In the genomic region with DNA sequence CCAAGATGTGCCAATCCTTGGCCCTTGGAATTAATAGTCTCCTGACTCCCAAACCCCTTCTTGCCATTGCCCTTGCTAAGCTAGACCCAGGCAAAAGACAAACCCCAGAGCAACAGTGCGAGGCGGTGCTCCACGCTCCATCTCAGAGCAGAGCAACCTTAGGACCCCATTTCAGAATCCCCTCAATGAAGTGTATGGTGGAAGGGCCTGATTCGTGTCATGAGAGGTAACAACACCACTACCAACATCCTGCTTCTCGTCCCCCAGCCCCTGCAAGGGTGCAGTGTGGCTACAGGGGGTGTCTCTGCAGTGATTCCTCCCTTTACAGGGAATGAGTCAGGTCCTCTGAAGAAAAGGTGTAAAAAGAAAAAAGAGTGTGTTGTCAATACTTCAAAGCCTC, we compare ENCODE assay signal across 22 cellular contexts.
DNase-seq lines count a peak whose midpoint lies in the region; ATAC-seq and TF ChIP-seq lines count a peak whose summit lies in the region.
"Had no signal": no experiment of that assay in that cellular context is flagged by ENCODE, and none has a peak within 500 bp of the region (broad histone marks: within the 10 kb centered on the region; RNA-seq: fewer than 3 reads in every experiment).

No MANE protein-coding gene starts in this region.

- no peaks in the 10 kb centered on the region for H3K9me2 ChIP-seq in hepatocyte (replicated peaks; ENCODE audit: insufficient read depth)

- WGBS in hepatocyte (ENCODE audit: low lambda C conversion rate, missing lambda C conversion rate), result 99% methylated on average over 5 of the region's 5 CpGs

- no peaks in the 10 kb centered on the region for H4K20me1 ChIP-seq in hepatocyte (ENCODE audit: insufficient read depth, poor library complexity, severe bottlenecking)
- H4K20me1 ChIP-seq: BLaER1 had no signal

- no peak for TF ChIP-seq CTCF in hepatocyte (IDR thresholded peaks at IDR 0.05; ENCODE audit: poor library complexity)

- H3K4me1 Mint-ChIP-seq in activated naive CD8-positive, alpha-beta T cell treated with anti-CD3 and anti-CD28 coated beads, Interleukin-2, amount 10 ng/mL, durations not matched to agents 7 days and 5 days, result peaks cover 4% of the 10 kb centered on the region
- H3K4me1 Mint-ChIP-seq in activated naive CD8-positive, alpha-beta T cell treated with anti-CD3 and anti-CD28 coated beads for 36 hours, result peaks cover 7% of the 10 kb centered on the region
- H3K4me1 Mint-ChIP-seq in stimulated activated memory B cell treated with anti-CD40 and anti-IgM and Interleukin-4, amounts not matched to agents 10 μg/mL and 1 μg/mL and 100 μg/mL, for 72 hours, result no peaks in the 10 kb centered on the region

- H3K27ac ChIP-seq in hepatocyte, result peak overlapping the region; percentile 96
- H3K27ac ChIP-seq: BLaER1, KMS-11, PC-9, RWPE1 had no signal

- H2AFZ ChIP-seq in hepatocyte, result no peak overlapping the region
- H2AFZ ChIP-seq: PC-9 had no signal

- POLR2A ChIA-PET in activated naive CD8-positive, alpha-beta T cell treated with anti-CD3 and anti-CD28 coated beads, Interleukin-2, amount 10 ng/mL, durations not matched to agents 7 days and 5 days (lab: Charles Lee), result interaction anchor here (1.1 kb wide), 1 partner anchor 10 kb away, joined by 4 read pairs; no protein-coding TSS in a partner anchor

- H3K4me3 Mint-ChIP-seq in activated naive CD8-positive, alpha-beta T cell treated with anti-CD3 and anti-CD28 coated beads, Interleukin-2, amount 10 ng/mL, durations not matched to agents 7 days and 5 days, result no peak overlapping the region
- no peak overlapping the region for H3K4me3 Mint-ChIP-seq in activated naive CD8-positive, alpha-beta T cell treated with anti-CD3 and anti-CD28 coated beads for 36 hours
- H3K4me3 Mint-ChIP-seq in stimulated activated memory B cell treated with anti-CD40 and anti-IgM and Interleukin-4, amounts not matched to agents 10 μg/mL and 1 μg/mL and 100 μg/mL, for 72 hours, result no peak overlapping the region
- H3K4me3 Mint-ChIP-seq: CD4-positive, CD25-positive, alpha-beta regulatory T cell; H9 had no signal

- no peaks in the 10 kb centered on the region for H3K9me3 ChIP-seq in hepatocyte (ENCODE audit: low read depth)
- H3K9me3 ChIP-seq: BLaER1 had no signal

- H3K79me2 ChIP-seq in hepatocyte, result no peaks in the 10 kb centered on the region

- no peak for DNase-seq in activated naive CD8-positive, alpha-beta T cell treated with anti-CD3 and anti-CD28 coated beads, Interleukin-2, amount 10 ng/mL, durations not matched to agents 7 days and 5 days
- DNase-seq in activated naive CD8-positive, alpha-beta T cell treated with anti-CD3 and anti-CD28 coated beads for 36 hours, result no peak
- DNase-seq in hepatocyte (ENCODE audit: low spot score) (no peak), mesenteric fat pad (ENCODE audit: low spot score) (peak; percentile 60), NCI-H524 (lab: John Stamatoyannopoulos, UW) (no peak), NCI-H1930 (lab: John Stamatoyannopoulos, UW) (no peak), GOT3 (lab: John Stamatoyannopoulos, UW) (no peak)
- DNase-seq: CD4-positive, CD25-positive, alpha-beta regulatory T cell; DMS53; H9; NCI-H1048; NCI-H1417; NCI-H1694; NCI-H2081; NCI-H2227 treated with DMSO at 0.1 percent for 48 hours; NCI-H774; SHP77 had no signal

- H3K27me3 ChIP-seq in hepatocyte, result no peaks in the 10 kb centered on the region
- H3K27me3 ChIP-seq: BLaER1 had no signal

- H3K4me1 ChIP-seq in hepatocyte (ENCODE audit: insufficient read depth), result peaks cover 60% of the 10 kb centered on the region

- no peak for ATAC-seq in activated naive CD8-positive, alpha-beta T cell treated with anti-CD3 and anti-CD28 coated beads, Interleukin-2, amount 10 ng/mL, durations not matched to agents 7 days and 5 days (ENCODE audit: low read depth)
- peak; percentile 11 for ATAC-seq in stimulated activated memory B cell treated with anti-CD40 and anti-IgM and Interleukin-4, amounts not matched to agents 10 μg/mL and 1 μg/mL and 100 μg/mL, for 72 hours

- no peak overlapping the region for H3K4me2 ChIP-seq in hepatocyte
- H3K4me2 ChIP-seq: BLaER1, KMS-11, PC-9 had no signal

- peak overlapping the region; percentile 49 for H3K27ac Mint-ChIP-seq in activated naive CD8-positive, alpha-beta T cell treated with anti-CD3 and anti-CD28 coated beads, Interleukin-2, amount 10 ng/mL, durations not matched to agents 7 days and 5 days
- no peak overlapping the region for H3K27ac Mint-ChIP-seq in activated naive CD8-positive, alpha-beta T cell treated with anti-CD3 and anti-CD28 coated beads for 36 hours
- H3K27ac Mint-ChIP-seq in stimulated activated memory B cell treated with anti-CD40 and anti-IgM and Interleukin-4, amounts not matched to agents 10 μg/mL and 1 μg/mL and 100 μg/mL, for 72 hours, result no peak overlapping the region
- H3K27ac Mint-ChIP-seq: CD4-positive, CD25-positive, alpha-beta regulatory T cell; H9 had no signal

- H3K36me3 ChIP-seq in hepatocyte (replicated peaks; ENCODE audit: insufficient read depth, low read depth), result no peaks in the 10 kb centered on the region
- H3K36me3 ChIP-seq: BLaER1 had no signal

- peaks cover 2% of the 10 kb centered on the region for H3K9me3 Mint-ChIP-seq in activated naive CD8-positive, alpha-beta T cell treated with anti-CD3 and anti-CD28 coated beads, Interleukin-2, amount 10 ng/mL, durations not matched to agents 7 days and 5 days
- no peaks in the 10 kb centered on the region for H3K9me3 Mint-ChIP-seq in activated naive CD8-positive, alpha-beta T cell treated with anti-CD3 and anti-CD28 coated beads for 36 hours
- no peaks in the 10 kb centered on the region for H3K9me3 Mint-ChIP-seq in stimulated activated memory B cell treated with anti-CD40 and anti-IgM and Interleukin-4, amounts not matched to agents 10 μg/mL and 1 μg/mL and 100 μg/mL, for 72 hours
- H3K9me3 Mint-ChIP-seq: H9 had no signal

- H3K36me3 Mint-ChIP-seq in activated naive CD8-positive, alpha-beta T cell treated with anti-CD3 and anti-CD28 coated beads, Interleukin-2, amount 10 ng/mL, durations not matched to agents 7 days and 5 days, result no peaks in the 10 kb centered on the region
- no peaks in the 10 kb centered on the region for H3K36me3 Mint-ChIP-seq in activated naive CD8-positive, alpha-beta T cell treated with anti-CD3 and anti-CD28 coated beads for 36 hours
- no peaks in the 10 kb centered on the region for H3K36me3 Mint-ChIP-seq in stimulated activated memory B cell treated with anti-CD40 and anti-IgM and Interleukin-4, amounts not matched to agents 10 μg/mL and 1 μg/mL and 100 μg/mL, for 72 hours
- H3K36me3 Mint-ChIP-seq: CD4-positive, CD25-positive, alpha-beta regulatory T cell had no signal

- H3K4me3 ChIP-seq in hepatocyte, result no peak overlapping the region
- H3K4me3 ChIP-seq: BLaER1, PC-9 had no signal

- no peaks in the 10 kb centered on the region for H3K27me3 Mint-ChIP-seq in activated naive CD8-positive, alpha-beta T cell treated with anti-CD3 and anti-CD28 coated beads, Interleukin-2, amount 10 ng/mL, durations not matched to agents 7 days and 5 days
- H3K27me3 Mint-ChIP-seq in activated naive CD8-positive, alpha-beta T cell treated with anti-CD3 and anti-CD28 coated beads for 36 hours, result no peaks in the 10 kb centered on the region
- no peaks in the 10 kb centered on the region for H3K27me3 Mint-ChIP-seq in stimulated activated memory B cell treated with anti-CD40 and anti-IgM and Interleukin-4, amounts not matched to agents 10 μg/mL and 1 μg/mL and 100 μg/mL, for 72 hours
